ENCODE assay signal across 16 cellular contexts in genomic region chr14:59343585-59343984, GRCh38.
A peak's percentile ranks its signal among the peaks of the same experiment; 100 is the strongest.
DNase-seq lines count a peak whose midpoint lies in the region; ATAC-seq and TF ChIP-seq lines count a peak whose summit lies in the region.
"Had no signal": no experiment of that assay in that cellular context is flagged by ENCODE, and none has a peak within 500 bp of the region (broad histone marks: within the 10 kb centered on the region; RNA-seq: fewer than 3 reads in every experiment).

No MANE protein-coding gene starts in this region.

- no peak overlapping the region for H4K8ac ChIP-seq in neuronal stem cell (ENCODE audit: low read depth, low read length)

- DNase-seq in GM23338 (ENCODE audit: low spot score) = no peak
- DNase-seq in NCI-H226 = peak; percentile 28
- no peak for DNase-seq in neuronal stem cell (ENCODE audit: low spot score)
- no peak for DNase-seq in GM13977 (ENCODE audit: low spot score)
- DNase-seq in GM03348 (ENCODE audit: low spot score) = no peak
- no peak for DNase-seq in NCI-H146 (lab: John Stamatoyannopoulos, UW)
- DNase-seq: activated B cell treated with CpG ODN at 0.5 μM for 24 hours; activated T-cell treated with anti-CD3 and anti-CD28 coated beads, Interleukin-2, amount 50 U/mL, for 1 hour; adrenal gland; CD8-positive, alpha-beta T cell; gastrocnemius medialis; ovary; stimulated activated CD4-positive, alpha-beta T cell treated with anti-CD3 and anti-CD28 coated beads, Interleukin-2, amount 100 ng/mL, for 24 hours; stimulated activated naive B cell treated with anti-CD40 and anti-IgM and Interleukin-4, amounts not matched to agents 10 μg/mL and 1 μg/mL and 100 μg/mL, for 72 hours had no signal

- no peak overlapping the region for H2AK5ac ChIP-seq in neuronal stem cell (ENCODE audit: low read depth, low read length)

- no peak overlapping the region for H3K4me3 ChIP-seq in GM23338
- no peak overlapping the region for H3K4me3 ChIP-seq in gastroesophageal sphincter
- no peak overlapping the region for H3K4me3 ChIP-seq in rectal smooth muscle tissue (ENCODE audit: low read length)
- H3K4me3 ChIP-seq in neuronal stem cell (ENCODE audit: low read length in 2 of 2) = no peak overlapping the region
- H3K4me3 ChIP-seq: adrenal gland, gastrocnemius medialis, ovary had no signal

- no peaks in the 10 kb centered on the region for H3K9me3 ChIP-seq in gastroesophageal sphincter
- no peaks in the 10 kb centered on the region for H3K9me3 ChIP-seq in neuronal stem cell (replicated peaks in 1 of 2; ENCODE audit: control insufficient read depth in 2 of 2, insufficient read depth in 1 of 2, low read depth in 1 of 2, low read length in 2 of 2)
- H3K9me3 ChIP-seq: adrenal gland, gastrocnemius medialis, ovary had no signal

- H3K4ac ChIP-seq in neuronal stem cell (ENCODE audit: low read length) = no peak overlapping the region

- TF ChIP-seq EP300 in gastroesophageal sphincter (IDR thresholded peaks at IDR 0.05) = no peak

- ATAC-seq in GM23338 = peak; percentile 66
- no peak for ATAC-seq in gastroesophageal sphincter
- ATAC-seq: CD8-positive, alpha-beta T cell; stimulated activated naive B cell treated with anti-CD40 and anti-IgM and Interleukin-4, amounts not matched to agents 10 μg/mL and 1 μg/mL and 100 μg/mL, for 72 hours had no signal

- no peaks in the 10 kb centered on the region for H3F3A ChIP-seq in GM23338 (replicated peaks; ENCODE audit: low read depth)

- no peak overlapping the region for H3K18ac ChIP-seq in neuronal stem cell (ENCODE audit: low read length)

- no peaks in the 10 kb centered on the region for H3K79me1 ChIP-seq in neuronal stem cell (ENCODE audit: low read depth, low read length)

- no CpG with 5 or more reads among the region's 3 CpGs for WGBS in gastroesophageal sphincter (ENCODE audit: low coverage in 1 of 2), 2 donors
- WGBS in neuronal stem cell (ENCODE audit: extremely low coverage in 2 of 2, insufficient read length in 2 of 2, insufficient replicate concordance in 1 of 2), 2 donors = no CpG with 5 or more reads among the region's 3 CpGs

- in situ Hi-C loops in GM13977 (cut with MboI; ENCODE audit: low pct_unique_long_range_greater_than_20kb, low sequenced_read_pairs, unreplicated experiment) = no loop called here

- no peak overlapping the region for H3K23ac ChIP-seq in neuronal stem cell (ENCODE audit: low read depth, low read length, poor library complexity)

- H3K4me2 ChIP-seq in GM23338 (peak overlapping the region; percentile 50; the same call in 1 of the 2 replicates), neuronal stem cell (ENCODE audit: insufficient read depth, low read length, poor library complexity, severe bottlenecking) (no peak overlapping the region)

- H2BK12ac ChIP-seq in neuronal stem cell (ENCODE audit: low read length) = no peak overlapping the region

- no peak overlapping the region for H3K27ac Mint-ChIP-seq in GM23338
- H3K27ac Mint-ChIP-seq: activated B cell treated with CpG ODN at 0.5 μM for 24 hours; CD8-positive, alpha-beta T cell; stimulated activated naive B cell treated with anti-CD40 and anti-IgM and Interleukin-4, amounts not matched to agents 10 μg/mL and 1 μg/mL and 100 μg/mL, for 72 hours had no signal

- no peak overlapping the region for H4K91ac ChIP-seq in neuronal stem cell (ENCODE audit: low read depth, low read length, poor library complexity)

- no peak overlapping the region for H2BK5ac ChIP-seq in neuronal stem cell (ENCODE audit: low read length)

- no peaks in the 10 kb centered on the region for H3K9me3 Mint-ChIP-seq in GM23338
- H3K9me3 Mint-ChIP-seq: activated B cell treated with CpG ODN at 0.5 μM for 24 hours; CD8-positive, alpha-beta T cell; stimulated activated naive B cell treated with anti-CD40 and anti-IgM and Interleukin-4, amounts not matched to agents 10 μg/mL and 1 μg/mL and 100 μg/mL, for 72 hours had no signal

- H3K27me3 ChIP-seq in GM23338 (ENCODE audit: insufficient read depth) = no peaks in the 10 kb centered on the region
- no peaks in the 10 kb centered on the region for H3K27me3 ChIP-seq in gastroesophageal sphincter
- no peaks in the 10 kb centered on the region for H3K27me3 ChIP-seq in rectal smooth muscle tissue (ENCODE audit: control insufficient read depth, insufficient read depth, low read length)
- no peaks in the 10 kb centered on the region for H3K27me3 ChIP-seq in neuronal stem cell (ENCODE audit: control insufficient read depth in 3 of 3, insufficient read depth in 3 of 3, low read depth in 1 of 3, low read length in 3 of 3)
- H3K27me3 ChIP-seq: adrenal gland, gastrocnemius medialis, ovary had no signal

- no peak overlapping the region for H2BK15ac ChIP-seq in neuronal stem cell (ENCODE audit: low read length)

- H3K27ac ChIP-seq in GM23338 (ENCODE audit: low read depth) = peak overlapping the region; percentile 41; the same call in 1 of the 2 replicates
- peak overlapping the region; percentile 67 to 99 (median 86) for H3K27ac ChIP-seq in gastroesophageal sphincter
- peak overlapping the region; percentile 64 for H3K27ac ChIP-seq in rectal smooth muscle tissue (ENCODE audit: low read depth, low read length)
- H3K27ac ChIP-seq in neuronal stem cell (replicated peaks; ENCODE audit: low read length) = no peak overlapping the region
- H3K27ac ChIP-seq: adrenal gland, gastrocnemius medialis, ovary had no signal

- H3K27me3 Mint-ChIP-seq in GM23338 (ENCODE audit: insufficient read depth, low read depth, poor library complexity) = peaks cover 6% of the 10 kb centered on the region
- H3K27me3 Mint-ChIP-seq: activated B cell treated with CpG ODN at 0.5 μM for 24 hours; stimulated activated naive B cell treated with anti-CD40 and anti-IgM and Interleukin-4, amounts not matched to agents 10 μg/mL and 1 μg/mL and 100 μg/mL, for 72 hours had no signal

- no peaks in the 10 kb centered on the region for H3K79me2 ChIP-seq in GM23338 (replicated peaks; ENCODE audit: insufficient read depth)

- H3K36me3 Mint-ChIP-seq in GM23338 (ENCODE audit: low read depth) = peaks cover 4% of the 10 kb centered on the region; the same call in 1 of the 3 replicates

- no peak overlapping the region for H3K14ac ChIP-seq in neuronal stem cell (ENCODE audit: low read length)

- TF ChIP-seq POLR2A in gastroesophageal sphincter (IDR thresholded peaks at IDR 0.05) = no peak

- H3K9me2 ChIP-seq in GM23338 (ENCODE audit: insufficient read depth) = no peaks in the 10 kb centered on the region; the same call in 1 of the 2 replicates

- no peak overlapping the region for H2BK120ac ChIP-seq in neuronal stem cell (ENCODE audit: low read depth, low read length)

- no peaks in the 10 kb centered on the region for H4K20me1 ChIP-seq in GM23338 (replicated peaks; ENCODE audit: insufficient read depth)

- peaks cover 57% of the 10 kb centered on the region for H3K4me1 ChIP-seq in GM23338 (ENCODE audit: insufficient read depth)
- peaks cover 4 to 99% (median 38%) of the 10 kb centered on the region in 3 donors for H3K4me1 ChIP-seq in gastroesophageal sphincter
- H3K4me1 ChIP-seq in rectal smooth muscle tissue (ENCODE audit: control insufficient read depth, insufficient read depth, low read length) = peaks cover 58% of the 10 kb centered on the region
- peaks cover 20 to 49% of the 10 kb centered on the region in 2 donors for H3K4me1 ChIP-seq in neuronal stem cell (ENCODE audit: control insufficient read depth in 2 of 2, insufficient read depth in 1 of 2, low read depth in 1 of 2, low read length in 2 of 2)

- H3K4me3 Mint-ChIP-seq in GM23338 = no peak overlapping the region
- H3K4me3 Mint-ChIP-seq: activated B cell treated with CpG ODN at 0.5 μM for 24 hours; CD8-positive, alpha-beta T cell; stimulated activated naive B cell treated with anti-CD40 and anti-IgM and Interleukin-4, amounts not matched to agents 10 μg/mL and 1 μg/mL and 100 μg/mL, for 72 hours had no signal

- H2AFZ ChIP-seq in GM23338 = no peak overlapping the region
- no peak overlapping the region for H2AFZ ChIP-seq in neuronal stem cell (ENCODE audit: low read length)

- H3K4me1 Mint-ChIP-seq in GM23338 = peaks cover 50% of the 10 kb centered on the region
- H3K4me1 Mint-ChIP-seq: stimulated activated naive B cell treated with anti-CD40 and anti-IgM and Interleukin-4, amounts not matched to agents 10 μg/mL and 1 μg/mL and 100 μg/mL, for 72 hours had no signal

- no peaks in the 10 kb centered on the region; the same call in 1 of the 2 replicates for H3K36me3 ChIP-seq in GM23338 (ENCODE audit: insufficient read depth)
- peaks cover 0 to 9% of the 10 kb centered on the region in 2 donors for H3K36me3 ChIP-seq in gastroesophageal sphincter
- peaks cover 3% of the 10 kb centered on the region for H3K36me3 ChIP-seq in rectal smooth muscle tissue (ENCODE audit: control insufficient read depth, insufficient read depth, low read length)
- peaks cover 0 to 35% of the 10 kb centered on the region in 2 donors for H3K36me3 ChIP-seq in neuronal stem cell (replicated peaks in 1 of 2; ENCODE audit: control insufficient read depth in 2 of 2, insufficient read depth in 2 of 2, low read length in 2 of 2)
- H3K36me3 ChIP-seq: gastrocnemius medialis, ovary had no signal

- TF ChIP-seq CTCF in GM23338 (conservative IDR thresholded peaks at IDR 0.05; ENCODE audit: low read depth in 2 of 2) = no peak
- TF ChIP-seq CTCF in gastroesophageal sphincter (IDR thresholded peaks at IDR 0.05) = no peak
- TF ChIP-seq CTCF in GM13977 (IDR thresholded peaks at IDR 0.05; ENCODE audit: extremely low read depth, insufficient read depth, missing control alignments) = no peak

- H3K9ac ChIP-seq in rectal smooth muscle tissue (ENCODE audit: low read length) = no peak overlapping the region
- H3K9ac ChIP-seq in neuronal stem cell (ENCODE audit: low read depth, low read length, poor library complexity) = no peak overlapping the region

TF ChIP-seq in GM23338, 12 proteins besides CTCF, POLR2A, EP300 and RAD21 (continues in another document):
- TF ChIP-seq JUNB (IDR thresholded peaks at IDR 0.05; ENCODE audit: unreplicated experiment) = no peak
- TF ChIP-seq ZNF331 (CRISPR knock-in tag; IDR thresholded peaks at IDR 0.05; ENCODE audit: low read depth) = no peak
- TF ChIP-seq ETS1 (IDR thresholded peaks at IDR 0.05) = no peak
- TF ChIP-seq EZH2 (IDR thresholded peaks at IDR 0.05; ENCODE audit: low read depth, unreplicated experiment) = no peak
- no peak for TF ChIP-seq EZH2phosphoT487 (IDR thresholded peaks at IDR 0.05; ENCODE audit: unreplicated experiment)
- no peak for TF ChIP-seq STAT1 (IDR thresholded peaks at IDR 0.05; ENCODE audit: unreplicated experiment)
- TF ChIP-seq ZNF114 (CRISPR knock-in tag; IDR thresholded peaks at IDR 0.05) = no peak
- no peak for TF ChIP-seq POLR2AphosphoS5 (IDR thresholded peaks at IDR 0.05; ENCODE audit: low read depth)
- no peak for TF ChIP-seq NANOG (IDR thresholded peaks at IDR 0.05; ENCODE audit: borderline replicate concordance)
